ENCODE assay signal across 9 cellular contexts in the genomic region with DNA sequence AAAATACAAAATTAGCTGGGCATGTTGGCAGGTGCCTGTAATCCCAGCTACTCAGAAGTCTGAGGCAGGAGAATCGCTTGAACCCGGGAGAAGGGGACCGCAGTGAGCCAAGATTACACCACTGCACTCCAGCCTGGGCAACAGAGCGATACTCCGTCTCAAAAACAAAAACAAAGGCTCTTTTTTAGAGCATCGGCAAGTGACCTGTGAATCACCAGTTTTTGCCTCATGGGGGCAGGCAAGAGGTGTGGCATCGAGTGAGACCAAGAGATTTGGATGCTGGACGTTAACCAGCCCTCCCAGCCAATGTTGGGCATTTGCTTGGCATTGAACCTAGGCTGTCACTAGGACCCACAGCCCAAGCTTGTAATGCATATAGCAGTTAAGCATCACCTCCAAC. TPM values are rescaled to one million over a fixed set of nuclear protein-coding genes. Genes with fewer than 3 reads are reported as not detected.
DNase-seq lines count a peak whose midpoint lies in the region; ATAC-seq and TF ChIP-seq lines count a peak whose summit lies in the region.
"Had no signal": no experiment of that assay in that cellular context is flagged by ENCODE, and none has a peak within 500 bp of the region (broad histone marks: within the 10 kb centered on the region; RNA-seq: fewer than 3 reads in every experiment).

No MANE protein-coding gene starts in this region.

- DNase-seq in C1 segment of cervical spinal cord (lab: John Stamatoyannopoulos, UW): peak in 8 of 14 donors; percentile 5 to 29 (median 18)
- peak; percentile 18 for DNase-seq in HT1080 (ENCODE audit: low read depth)
- DNase-seq in activated CD8-positive, alpha-beta T cell treated with anti-CD3 and anti-CD28 coated beads, Interleukin-2, amount 10 ng/mL, durations not matched to agents 7 days and 5 days: peak; percentile 27
- peak in 29 of 51 donors; percentile 4 to 62 (median 30) for DNase-seq in hypothalamus (lab: John Stamatoyannopoulos, UW)
- DNase-seq in tibial artery: peak; percentile 64 to 79
- DNase-seq: stimulated activated naive B cell treated with anti-CD40 and anti-IgM and Interleukin-4, amounts not matched to agents 10 μg/mL and 1 μg/mL and 100 μg/mL, for 72 hours had no signal

- TF ChIP-seq CTCF in tibial artery (IDR thresholded peaks at IDR 0.05): peak; percentile 68

- no peaks in the 10 kb centered on the region for H3K27me3 ChIP-seq in tibial artery

- no peaks in the 10 kb centered on the region for H3K9me3 Mint-ChIP-seq in activated CD8-positive, alpha-beta T cell treated with anti-CD3 and anti-CD28 coated beads, Interleukin-2, amount 10 ng/mL, durations not matched to agents 7 days and 5 days (ENCODE audit: insufficient read depth)
- H3K9me3 Mint-ChIP-seq: stimulated activated naive B cell treated with anti-CD40 and anti-IgM and Interleukin-4, amounts not matched to agents 10 μg/mL and 1 μg/mL and 100 μg/mL, for 72 hours had no signal

- H3K4me1 Mint-ChIP-seq in activated CD8-positive, alpha-beta T cell treated with anti-CD3 and anti-CD28 coated beads, Interleukin-2, amount 10 ng/mL, durations not matched to agents 7 days and 5 days (ENCODE audit: low read depth): no peaks in the 10 kb centered on the region

- H3K36me3 ChIP-seq in tibial artery: peaks cover 26 to 59% (median 31%) of the 10 kb centered on the region in 3 donors

- H3K27ac Mint-ChIP-seq in activated CD8-positive, alpha-beta T cell treated with anti-CD3 and anti-CD28 coated beads, Interleukin-2, amount 10 ng/mL, durations not matched to agents 7 days and 5 days: no peak overlapping the region
- H3K27ac Mint-ChIP-seq: stimulated activated naive B cell treated with anti-CD40 and anti-IgM and Interleukin-4, amounts not matched to agents 10 μg/mL and 1 μg/mL and 100 μg/mL, for 72 hours had no signal

- H3K36me3 Mint-ChIP-seq in activated CD8-positive, alpha-beta T cell treated with anti-CD3 and anti-CD28 coated beads, Interleukin-2, amount 10 ng/mL, durations not matched to agents 7 days and 5 days (ENCODE audit: low read depth): peaks cover 3% of the 10 kb centered on the region

- intact Hi-C loops in tibial artery (cut with DNase I; ENCODE audit: low total_unique reads): loop anchor here (10.0 kb wide), 1 partner anchor 239 kb away; no protein-coding TSS in a partner anchor

- POLR2A ChIA-PET in activated CD8-positive, alpha-beta T cell treated with anti-CD3 and anti-CD28 coated beads, Interleukin-2, amount 10 ng/mL, durations not matched to agents 7 days and 5 days (lab: Charles Lee): no interaction called here

- peak overlapping the region in 1 of 2 donors; percentile 29 for H3K27ac ChIP-seq in tibial artery

- H3K4me1 ChIP-seq in tibial artery: peaks cover 0 to 32% (median 8%) of the 10 kb centered on the region in 4 donors

- no peak for ATAC-seq in activated CD8-positive, alpha-beta T cell treated with anti-CD3 and anti-CD28 coated beads, Interleukin-2, amount 10 ng/mL, durations not matched to agents 7 days and 5 days
- no peak for ATAC-seq in activated CD4-positive, CD25-positive, alpha-beta regulatory T cell treated with anti-CD3 and anti-CD28 coated beads, Interleukin-2, amount 50 U/mL, for 24 hours
- ATAC-seq in HG03025 (IDR thresholded peaks at IDR 0.05; ENCODE audit: low FRiP score, unreplicated experiment): no peak
- no peak for ATAC-seq in HG02981 (IDR thresholded peaks at IDR 0.05; ENCODE audit: unreplicated experiment)

- H3K9me3 ChIP-seq in tibial artery: no peaks in the 10 kb centered on the region

- H3K4me3 ChIP-seq in tibial artery: no peak overlapping the region

- H3K27me3 Mint-ChIP-seq in activated CD8-positive, alpha-beta T cell treated with anti-CD3 and anti-CD28 coated beads, Interleukin-2, amount 10 ng/mL, durations not matched to agents 7 days and 5 days (ENCODE audit: low read depth): no peaks in the 10 kb centered on the region
- H3K27me3 Mint-ChIP-seq: stimulated activated naive B cell treated with anti-CD40 and anti-IgM and Interleukin-4, amounts not matched to agents 10 μg/mL and 1 μg/mL and 100 μg/mL, for 72 hours had no signal

- H3K4me3 Mint-ChIP-seq in activated CD8-positive, alpha-beta T cell treated with anti-CD3 and anti-CD28 coated beads, Interleukin-2, amount 10 ng/mL, durations not matched to agents 7 days and 5 days: no peak overlapping the region
- H3K4me3 Mint-ChIP-seq: stimulated activated naive B cell treated with anti-CD40 and anti-IgM and Interleukin-4, amounts not matched to agents 10 μg/mL and 1 μg/mL and 100 μg/mL, for 72 hours had no signal

- CTCF ChIA-PET in activated CD8-positive, alpha-beta T cell treated with anti-CD3 and anti-CD28 coated beads, Interleukin-2, amount 10 ng/mL, durations not matched to agents 7 days and 5 days (lab: Charles Lee): no interaction called here

RNA-seq across cellular contexts. Expression of a gene that starts 14.6 kb away (rescaled TPM):
- total RNA-seq in HT1080 (2014; rRNA removed; shearing (Covaris generic)): 33.5 and 42.7 TPM in 2 replicates
- polyA plus RNA-seq in HT1080 (2015; cell fraction: cytosol; rRNA removed): 28.5 and 30.7 TPM in 2 replicates
- polyA plus RNA-seq in HT1080 (2015; cell fraction: nucleus; rRNA removed): 71.8 and 75.0 TPM in 2 replicates
- 10 to 100 TPM; 32.9 to 37.5 TPM for total RNA-seq in activated CD8-positive, alpha-beta T cell treated with anti-CD3 and anti-CD28 coated beads, Interleukin-2, amount 10 ng/mL, durations not matched to agents 7 days and 5 days

RNA-seq across cellular contexts. Expression of a gene that starts 27.6 kb away (rescaled TPM):
- 12.3 and 14.6 TPM in 2 replicates for total RNA-seq in HT1080 (2014; rRNA removed; shearing (Covaris generic))
- polyA plus RNA-seq in HT1080 (2015; cell fraction: cytosol; rRNA removed): 9.6 and 10.7 TPM in 2 replicates
- polyA plus RNA-seq in HT1080 (2015; cell fraction: nucleus; rRNA removed): 4.1 and 4.2 TPM in 2 replicates
- total RNA-seq in activated CD8-positive, alpha-beta T cell treated with anti-CD3 and anti-CD28 coated beads, Interleukin-2, amount 10 ng/mL, durations not matched to agents 7 days and 5 days: 10 to 100 TPM; 13.1 to 13.4 TPM

Comparison
In these comparisons a context has a peak if more than half of its experiments do, and no peak if none do; other contexts are left out.
1. DNase-seq: peak in every context shown above with its lines; median percentile 72 in tibial artery; 30 in hypothalamus; 27 in activated CD8-positive, alpha-beta T cell treated with anti-CD3 and anti-CD28 coated beads, Interleukin-2, amount 10 ng/mL, durations not matched to agents 7 days and 5 days; 18 in HT1080; 18 in C1 segment of cervical spinal cord.